ENCODE assay signal across 9 cellular contexts in genomic region chr9:13688990-13689600, GRCh38.
DNase-seq lines count a peak whose midpoint lies in the region; ATAC-seq and TF ChIP-seq lines count a peak whose summit lies in the region.
"Had no signal": no experiment of that assay in that cellular context is flagged by ENCODE, and none has a peak within 500 bp of the region (broad histone marks: within the 10 kb centered on the region; RNA-seq: fewer than 3 reads in every experiment).

No MANE protein-coding gene starts in this region.

- no peak overlapping the region for H4K91ac ChIP-seq in H9 (ENCODE audit: insufficient read length, low read depth, low read length)

- POLR2A ChIA-PET in PC-3 (lab: Charles Lee; ENCODE audit: unreplicated experiment): interaction anchor here (0.6 kb wide), 1 partner anchor 638 kb away, joined by 33 read pairs; no protein-coding TSS in a partner anchor

- peak overlapping the region; percentile 76 to 91 (median 80) for H3K27ac Mint-ChIP-seq in H9
- no peak overlapping the region for H3K27ac Mint-ChIP-seq in T-helper 2 cell treated with Interferon-gamma antibody and Interleukin-4, amounts not matched to agents 5 μg/mL and 100 μg/mL, for 36 hours

- H3K4me2 ChIP-seq in H9 (ENCODE audit: insufficient read depth, insufficient read length, low read length) (no peak overlapping the region), PC-3 (ENCODE audit: low read length) (no peak overlapping the region)

- H3K36me3 Mint-ChIP-seq in H9 (ENCODE audit: insufficient read depth in 1 of 3, low read depth in 3 of 3): peaks cover 9 to 27% (median 23%) of the 10 kb centered on the region in 3 experiments
- H3K36me3 Mint-ChIP-seq in T-helper 2 cell treated with Interferon-gamma antibody and Interleukin-4, amounts not matched to agents 5 μg/mL and 100 μg/mL, for 36 hours (ENCODE audit: low read depth): no peaks in the 10 kb centered on the region

- H3K18ac ChIP-seq in H9 (ENCODE audit: insufficient read length, low read depth, low read length): no peak overlapping the region

- no peaks in the 10 kb centered on the region for H3K27me3 Mint-ChIP-seq in H9 (ENCODE audit: low read depth)
- no peaks in the 10 kb centered on the region for H3K27me3 Mint-ChIP-seq in T-helper 2 cell treated with Interferon-gamma antibody and Interleukin-4, amounts not matched to agents 5 μg/mL and 100 μg/mL, for 36 hours (ENCODE audit: low read depth)

- no peak overlapping the region for H4K8ac ChIP-seq in H9 (replicated peaks; ENCODE audit: insufficient read length, low read depth, low read length)

- H2BK12ac ChIP-seq in H9 (ENCODE audit: insufficient read length, low read depth, low read length): no peak overlapping the region

- H2BK15ac ChIP-seq in H9 (ENCODE audit: low read depth, low read length): no peak overlapping the region

- no peak overlapping the region for H2AK5ac ChIP-seq in H9 (ENCODE audit: insufficient read length, low read length)

- intact Hi-C loops in PC-3 (cut with micrococcal nuclease): loop anchor here (2.0 kb wide), 1 partner anchor 336 kb away; no protein-coding TSS in a partner anchor
- intact Hi-C loops in psoas muscle (cut with DNase I): loop anchor here (5.0 to 10.0 kb wide), 2 partner anchors 234 to 262 kb away; no protein-coding TSS in a partner anchor

- H3K9ac ChIP-seq in H9 (ENCODE audit: extremely low read depth, insufficient read length, low read length) (no peak overlapping the region), PC-3 (ENCODE audit: low read length) (peak overlapping the region; percentile 8; the same call in 1 of the 2 replicates)

- H3T11ph ChIP-seq in H9 (ENCODE audit: low read length): no peak overlapping the region

- H2BK120ac ChIP-seq in H9 (ENCODE audit: low read depth, low read length, poor library complexity, severe bottlenecking): no peak overlapping the region

- H3K79me2 ChIP-seq in H9 (ENCODE audit: insufficient read depth, low read length): no peaks in the 10 kb centered on the region
- no peaks in the 10 kb centered on the region for H3K79me2 ChIP-seq in PC-3 (ENCODE audit: low read length)

- no peak for ATAC-seq in PC-3
- ATAC-seq in psoas muscle: peak in 2 of 4 donors; percentile 44 to 52

- H3K4me3 Mint-ChIP-seq in H9: no peak overlapping the region
- no peak overlapping the region for H3K4me3 Mint-ChIP-seq in T-helper 2 cell treated with Interferon-gamma antibody and Interleukin-4, amounts not matched to agents 5 μg/mL and 100 μg/mL, for 36 hours

- TF ChIP-seq CTCF in H9 (conservative IDR thresholded peaks at IDR 0.05): peak; percentile 59
- peak; percentile 65 for TF ChIP-seq CTCF in PC-3 (conservative IDR thresholded peaks at IDR 0.05; ENCODE audit: low read depth, low read length)
- TF ChIP-seq CTCF in fibroblast of villous mesenchyme (IDR thresholded peaks at IDR 0.05; ENCODE audit: insufficient read depth, low read depth, low read length): peak; percentile 48
- TF ChIP-seq CTCF in psoas muscle (IDR thresholded peaks at IDR 0.05): peak; percentile 54

- no peaks in the 10 kb centered on the region for H3K9me2 ChIP-seq in PC-3 (replicated peaks; ENCODE audit: low read length)

- H3K27me3 ChIP-seq in H9 (ENCODE audit: insufficient read depth, low read length): no peaks in the 10 kb centered on the region
- no peaks in the 10 kb centered on the region for H3K27me3 ChIP-seq in PC-3 (ENCODE audit: low read length)
- no peaks in the 10 kb centered on the region for H3K27me3 ChIP-seq in psoas muscle (ENCODE audit: insufficient read depth in 3 of 3, low read length in 2 of 3)
- H3K27me3 ChIP-seq: thyroid gland had no signal

- H3K4ac ChIP-seq in H9 (ENCODE audit: low read depth, low read length): no peak overlapping the region

- DNase-seq in H9 (no peak), PC-3 (peak; percentile 32), fibroblast of villous mesenchyme (ENCODE audit: low read depth) (peak; percentile 16), psoas muscle (no peak), ecto neural progenitor cell (ENCODE audit: low spot score) (no peak)
- no peak for DNase-seq in stimulated activated CD4-positive, alpha-beta T cell treated with anti-CD3 and anti-CD28 coated beads, Interleukin-12 subunit alpha, Interleukin-12 subunit beta, amount 100 ng/mL, for 4 hours
- no peak for DNase-seq in activated CD4-positive, alpha-beta T cell treated with anti-CD3 and anti-CD28 coated beads, Interleukin-2, amount 50 U/mL, for 1 hour
- DNase-seq in T-helper 2 cell treated with Interferon-gamma antibody and Interleukin-4, amounts not matched to agents 5 μg/mL and 100 μg/mL, for 36 hours (ENCODE audit: low spot score): no peak

- no peak overlapping the region for H2BK20ac ChIP-seq in H9 (ENCODE audit: low read depth, low read length, poor library complexity, severe bottlenecking)

- no peak overlapping the region for H3K56ac ChIP-seq in H9 (ENCODE audit: insufficient read length, low read depth, low read length)

- CTCF ChIA-PET in PC-3 (lab: Charles Lee): interaction anchor here (0.6 to 0.7 kb wide), 2 partner anchors 51 to 475 kb away, joined by 3 to 4 read pairs; no protein-coding TSS in a partner anchor

- H3K4me1 ChIP-seq in H9 (ENCODE audit: insufficient read depth, low read length): 0 out of 2 replicates have a peak, but pooled peaks cover 4% of the 10 kb centered on the region
- peaks cover 32% of the 10 kb centered on the region for H3K4me1 ChIP-seq in PC-3 (ENCODE audit: insufficient read depth, low read length)
- peaks cover 37% of the 10 kb centered on the region for H3K4me1 ChIP-seq in psoas muscle

- H3F3A ChIP-seq in PC-3 (ENCODE audit: low read length, unreplicated experiment): no peaks in the 10 kb centered on the region

- H3K23ac ChIP-seq in H9 (ENCODE audit: insufficient read length, low read depth, low read length): no peak overlapping the region

- no peaks in the 10 kb centered on the region for H3K79me1 ChIP-seq in H9 (ENCODE audit: insufficient read depth, low read depth, low read length, poor library complexity, severe bottlenecking)

- no peak overlapping the region for H3K4me3 ChIP-seq in PC-3 (ENCODE audit: low read length)
- no peak overlapping the region for H3K4me3 ChIP-seq in fibroblast of villous mesenchyme (ENCODE audit: low read depth, low read length)
- H3K4me3 ChIP-seq in psoas muscle: no peak overlapping the region
- H3K4me3 ChIP-seq: thyroid gland had no signal

- no peak overlapping the region for H2BK5ac ChIP-seq in H9 (ENCODE audit: insufficient read length, low read length)

- H3K4me1 Mint-ChIP-seq in H9: peaks cover 20 to 21% of the 10 kb centered on the region in 2 experiments
- no peaks in the 10 kb centered on the region for H3K4me1 Mint-ChIP-seq in T-helper 2 cell treated with Interferon-gamma antibody and Interleukin-4, amounts not matched to agents 5 μg/mL and 100 μg/mL, for 36 hours (ENCODE audit: low read depth)

- BruUV-seq in PC-3 (replicated peaks; lab: Mats Ljungman, UMichigan): no TSS peak

- H4K20me1 ChIP-seq in H9 (ENCODE audit: control insufficient read depth, insufficient read depth, insufficient read length): no peaks in the 10 kb centered on the region
- no peaks in the 10 kb centered on the region for H4K20me1 ChIP-seq in PC-3 (ENCODE audit: low read length)

- H3K27ac ChIP-seq in H9 (ENCODE audit: insufficient read length, low read depth, low read length) (peak overlapping the region; percentile 67), PC-3 (ENCODE audit: low read length) (peak overlapping the region; percentile 76), psoas muscle (peak overlapping the region; percentile 74)

- H3K23me2 ChIP-seq in H9 (ENCODE audit: insufficient read length, low read depth, low read length, poor library complexity, severe bottlenecking): no peaks in the 10 kb centered on the region

- H2AFZ ChIP-seq in H9 (ENCODE audit: low read length) (no peak overlapping the region), PC-3 (ENCODE audit: low read length) (peak overlapping the region; percentile 12; the same call in 1 of the 2 replicates)

- no CpG with 5 or more reads among the region's 1 CpG for WGBS in H9 (ENCODE audit: extremely low coverage, insufficient read length, low lambda C conversion rate)
- WGBS in psoas muscle, 3 donors: 73 to 84% (median 79%) methylated on average over 1 of the region's 1 CpG

- H3K9me3 ChIP-seq in H9 (ENCODE audit: control insufficient read depth, low read depth, low read length): no peaks in the 10 kb centered on the region
- no peaks in the 10 kb centered on the region for H3K9me3 ChIP-seq in PC-3 (ENCODE audit: low read length)
- H3K9me3 ChIP-seq in psoas muscle: peaks cover 15% of the 10 kb centered on the region
- H3K9me3 ChIP-seq: thyroid gland had no signal

- H3K9me3 Mint-ChIP-seq in H9: peaks cover 19 to 33% of the 10 kb centered on the region in 2 experiments; a peak in 4 of 5 replicates
- H3K9me3 Mint-ChIP-seq in T-helper 2 cell treated with Interferon-gamma antibody and Interleukin-4, amounts not matched to agents 5 μg/mL and 100 μg/mL, for 36 hours: peaks cover 20% of the 10 kb centered on the region

- H3K36me3 ChIP-seq in PC-3 (ENCODE audit: low read depth, low read length) (no peaks in the 10 kb centered on the region), psoas muscle (ENCODE audit: insufficient read depth in 1 of 2, low read depth in 1 of 2) (no peaks in the 10 kb centered on the region)
- H3K36me3 ChIP-seq: thyroid gland had no signal

- no peak overlapping the region for H4K5ac ChIP-seq in H9 (ENCODE audit: insufficient read length, low read depth, low read length)

- H3K14ac ChIP-seq in H9 (ENCODE audit: insufficient read depth, low read length): no peak overlapping the region

Comparison
In these comparisons a context has a peak if more than half of its experiments do, and no peak if none do; other contexts are left out.
1. DNase-seq: peak in PC-3 (single experiment) and fibroblast of villous mesenchyme (single experiment); none in H9 (single experiment), psoas muscle (0 of 2), stimulated activated CD4-positive, alpha-beta T cell treated with anti-CD3 and anti-CD28 coated beads, Interleukin-12 subunit alpha, Interleukin-12 subunit beta, amount 100 ng/mL, for 4 hours (single experiment), activated CD4-positive, alpha-beta T cell treated with anti-CD3 and anti-CD28 coated beads, Interleukin-2, amount 50 U/mL, for 1 hour (single experiment), T-helper 2 cell treated with Interferon-gamma antibody and Interleukin-4, amounts not matched to agents 5 μg/mL and 100 μg/mL, for 36 hours (single experiment) and ecto neural progenitor cell (single experiment).
2. Peak in every context shown above with its lines, with median percentiles within 50 percentile points of each other: H3K27ac ChIP-seq and CTCF ChIP-seq.